23 cellular contexts compared by ENCODE assay signal in the genomic region with DNA sequence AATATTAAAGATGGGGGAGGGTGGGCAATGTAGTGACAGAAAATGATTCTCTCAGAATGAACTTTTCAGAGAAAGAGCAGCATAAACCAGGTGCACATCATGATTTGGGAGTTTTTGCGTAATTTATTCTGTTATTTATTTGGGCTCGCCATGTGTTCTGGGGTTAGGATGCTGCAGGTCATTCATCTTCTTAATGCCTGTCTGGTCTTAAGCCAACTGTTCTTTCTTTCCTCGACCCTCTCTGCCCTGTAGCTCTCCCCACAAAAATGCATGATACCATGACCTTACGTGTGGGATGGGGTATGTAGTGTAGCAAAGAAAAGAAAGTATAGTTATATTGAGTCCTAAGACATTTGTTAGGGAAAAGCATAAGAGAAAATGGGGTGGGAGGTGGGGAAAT. TPM values are rescaled to one million over a fixed set of nuclear protein-coding genes. Genes with fewer than 3 reads are reported as not detected.
A peak's percentile ranks its signal among the peaks of the same experiment; 100 is the strongest.
DNase-seq lines count a peak whose midpoint lies in the region; ATAC-seq and TF ChIP-seq lines count a peak whose summit lies in the region.
"Had no signal": no experiment of that assay in that cellular context is flagged by ENCODE, and none has a peak within 500 bp of the region (broad histone marks: within the 10 kb centered on the region; RNA-seq: fewer than 3 reads in every experiment).

No MANE protein-coding gene starts in this region.

- intact Hi-C loops in right lobe of liver (cut with DNase I), result no loop called here

- no peaks in the 10 kb centered on the region for H3K9me3 ChIP-seq in right lobe of liver

- no peaks in the 10 kb centered on the region for H3K27me3 Mint-ChIP-seq in central memory CD8-positive, alpha-beta T cell
- H3K27me3 Mint-ChIP-seq: IgD-negative memory B cell had no signal

- peaks cover 0 to 20% (median 8%) of the 10 kb centered on the region in 4 donors for H3K36me3 ChIP-seq in right lobe of liver

- H3K4me1 Mint-ChIP-seq in central memory CD8-positive, alpha-beta T cell, result no peaks in the 10 kb centered on the region
- peaks cover 12% of the 10 kb centered on the region for H3K4me1 Mint-ChIP-seq in stimulated activated effector memory CD8-positive, alpha-beta T cell treated with anti-CD3 and anti-CD28 coated beads, Interleukin-12 subunit alpha, Interleukin-12 subunit beta, amount 100 ng/mL, for 72 hours
- H3K4me1 Mint-ChIP-seq: CD14-positive monocyte had no signal

- H3K9me3 Mint-ChIP-seq in central memory CD8-positive, alpha-beta T cell, result no peaks in the 10 kb centered on the region
- no peaks in the 10 kb centered on the region for H3K9me3 Mint-ChIP-seq in stimulated activated effector memory CD8-positive, alpha-beta T cell treated with anti-CD3 and anti-CD28 coated beads, Interleukin-12 subunit alpha, Interleukin-12 subunit beta, amount 100 ng/mL, for 72 hours
- H3K9me3 Mint-ChIP-seq: CD14-positive monocyte, IgD-negative memory B cell had no signal

- H3K27ac ChIP-seq in right lobe of liver, result peak overlapping the region in 2 of 3 donors; percentile 58 to 63

- TF ChIP-seq POLR2A in right lobe of liver (IDR thresholded peaks at IDR 0.05), result no peak

- DNase-seq in NCI-H82 (lab: John Stamatoyannopoulos, UW) (peak; percentile 75), right lobe of liver (no peak), DMS79 treated with DMSO at 0.1 percent for 48 hours (lab: John Stamatoyannopoulos, UW) (no peak), NCI-H2107 treated with DMSO at 0.1 percent for 48 hours (lab: John Stamatoyannopoulos, UW; ENCODE audit: unreplicated experiment) (no peak)
- DNase-seq in central memory CD8-positive, alpha-beta T cell (ENCODE audit: low spot score in 2 of 2), result no peak
- no peak for DNase-seq in stimulated activated effector memory CD8-positive, alpha-beta T cell treated with anti-CD3 and anti-CD28 coated beads, Interleukin-12 subunit alpha, Interleukin-12 subunit beta, amount 100 ng/mL, for 72 hours (ENCODE audit: low spot score in 2 of 2)
- DNase-seq: COR-L47; EL; H7; NCI-H1105; NCI-H1694; NCI-H2107; NCI-H345; NCI-H526 treated with DMSO at 0.1 percent for 48 hours; NK-92 treated with Interleukin-12 subunit alpha and Interleukin-12 subunit beta, amount 100 ng/mL, for 24 hours; OCI-M1; RPMI8226; SIG-M5 had no signal

- 29% methylated on average over 4 of the region's 4 CpGs for WGBS in right lobe of liver (ENCODE audit: insufficient coverage, low coverage, low lambda C conversion rate, missing lambda C conversion rate)

- peaks cover 0 to 89% (median 29%) of the 10 kb centered on the region in 4 donors for H3K4me1 ChIP-seq in right lobe of liver

- no peaks in the 10 kb centered on the region for H3K27me3 ChIP-seq in right lobe of liver

- no peak for ATAC-seq in central memory CD8-positive, alpha-beta T cell (replicated peaks; ENCODE audit: extremely low read depth, poor library complexity, severe bottlenecking)
- ATAC-seq in right lobe of liver (no peak), GM18867 (IDR thresholded peaks at IDR 0.05; ENCODE audit: unreplicated experiment) (no peak), GM18858 (IDR thresholded peaks at IDR 0.05; ENCODE audit: unreplicated experiment) (no peak)
- no peak for ATAC-seq in stimulated activated effector memory CD8-positive, alpha-beta T cell treated with anti-CD3 and anti-CD28 coated beads, Interleukin-12 subunit alpha, Interleukin-12 subunit beta, amount 100 ng/mL, for 72 hours

- no peak overlapping the region for H3K4me3 ChIP-seq in right lobe of liver

- TF ChIP-seq CTCF in right lobe of liver (IDR thresholded peaks at IDR 0.05), result no peak

- H3K36me3 Mint-ChIP-seq in central memory CD8-positive, alpha-beta T cell (ENCODE audit: insufficient read depth), result peaks cover 24% of the 10 kb centered on the region
- H3K36me3 Mint-ChIP-seq in stimulated activated effector memory CD8-positive, alpha-beta T cell treated with anti-CD3 and anti-CD28 coated beads, Interleukin-12 subunit alpha, Interleukin-12 subunit beta, amount 100 ng/mL, for 72 hours, result peaks cover 46% of the 10 kb centered on the region

- peak overlapping the region; percentile 88 for H3K27ac Mint-ChIP-seq in central memory CD8-positive, alpha-beta T cell (ENCODE audit: low read depth)
- H3K27ac Mint-ChIP-seq in stimulated activated effector memory CD8-positive, alpha-beta T cell treated with anti-CD3 and anti-CD28 coated beads, Interleukin-12 subunit alpha, Interleukin-12 subunit beta, amount 100 ng/mL, for 72 hours, result peak overlapping the region; percentile 81

- no peak overlapping the region for H3K4me3 Mint-ChIP-seq in central memory CD8-positive, alpha-beta T cell
- H3K4me3 Mint-ChIP-seq in stimulated activated effector memory CD8-positive, alpha-beta T cell treated with anti-CD3 and anti-CD28 coated beads, Interleukin-12 subunit alpha, Interleukin-12 subunit beta, amount 100 ng/mL, for 72 hours, result no peak overlapping the region
- H3K4me3 Mint-ChIP-seq: CD14-positive monocyte, IgD-negative memory B cell had no signal

RNA-seq across cellular contexts. Expression of a gene that starts 12.3 kb away (rescaled TPM):
- 10 to 100 TPM; 16.1 to 32.1 (median 22.4) TPM for total RNA-seq in right lobe of liver

RNA-seq across cellular contexts. Expression of a gene that starts 33.0 kb away (rescaled TPM):
- total RNA-seq in right lobe of liver, result 10 to 100 TPM in 5 of 6 experiments, 1 to 10 TPM in 1; 8.8 to 26.7 (median 14.9) TPM

RNA-seq across cellular contexts. Expression of a gene that starts 40.7 kb away (rescaled TPM):
- not detected for total RNA-seq in right lobe of liver
- total RNA-seq: LHCN-M2 had no signal
